8 cellular contexts compared by ENCODE assay signal in the genomic region with DNA sequence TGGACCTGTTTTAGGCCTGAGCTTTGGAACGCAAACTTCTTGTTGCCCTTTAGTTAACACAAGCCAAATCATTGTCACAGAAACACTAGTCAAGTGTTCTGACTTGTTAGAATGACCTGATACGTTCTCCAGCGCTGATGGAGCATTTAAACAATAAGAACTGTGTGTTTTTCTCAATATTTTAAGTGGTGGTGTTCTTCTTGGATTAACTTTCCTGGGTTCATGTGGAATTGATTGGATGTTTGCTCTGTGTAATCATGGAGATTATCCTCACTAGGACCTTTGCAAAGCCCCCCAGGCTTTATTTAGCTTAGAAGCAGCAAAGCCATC. TPM values are rescaled to one million over a fixed set of nuclear protein-coding genes. Genes with fewer than 3 reads are reported as not detected.
DNase-seq lines count a peak whose midpoint lies in the region; ATAC-seq and TF ChIP-seq lines count a peak whose summit lies in the region.

No MANE protein-coding gene starts in this region.

- peak overlapping the region; percentile 96 for H3K4me3 Mint-ChIP-seq in GM23338

- no peaks in the 10 kb centered on the region; the same call in 2 of the 3 replicates for H3K9me3 Mint-ChIP-seq in GM23338

- H2AFZ ChIP-seq in GM23338, result peak overlapping the region; percentile 95; the same call in 1 of the 2 replicates
- no peak overlapping the region for H2AFZ ChIP-seq in SU-DHL-6 (ENCODE audit: low read depth, low read length, severe bottlenecking)

- H3K4me2 ChIP-seq in GM23338 (peak overlapping the region; percentile 99), SU-DHL-6 (ENCODE audit: low read depth, low read length, poor library complexity, severe bottlenecking) (peak overlapping the region; percentile 81)

- no peaks in the 10 kb centered on the region for H3K9me3 ChIP-seq in SU-DHL-6 (ENCODE audit: insufficient read depth, low read length)

- H3K27me3 ChIP-seq in GM23338 (ENCODE audit: insufficient read depth) (peaks cover 23% of the 10 kb centered on the region), SU-DHL-6 (ENCODE audit: low read length) (no peaks in the 10 kb centered on the region)

- H3K36me3 Mint-ChIP-seq in GM23338 (ENCODE audit: low read depth), result no peaks in the 10 kb centered on the region; the same call in 2 of the 3 replicates

- H3K9me2 ChIP-seq in GM23338 (ENCODE audit: insufficient read depth) (no peaks in the 10 kb centered on the region), SU-DHL-6 (replicated peaks; ENCODE audit: insufficient read depth, low read length) (no peaks in the 10 kb centered on the region)

- H3K27ac ChIP-seq in GM23338 (ENCODE audit: low read depth) (no peak overlapping the region), SU-DHL-6 (ENCODE audit: low read depth, low read length) (no peak overlapping the region)

- H3K9ac ChIP-seq in SU-DHL-6 (ENCODE audit: low read length), result no peak overlapping the region; the same call in 1 of the 2 replicates

- H3K79me2 ChIP-seq in GM23338 (replicated peaks; ENCODE audit: insufficient read depth), result peaks cover 55% of the 10 kb centered on the region
- peaks cover 23% of the 10 kb centered on the region for H3K79me2 ChIP-seq in SU-DHL-6 (ENCODE audit: insufficient read depth, low read length)

- peaks cover 6% of the 10 kb centered on the region for H3K4me1 ChIP-seq in GM23338 (ENCODE audit: insufficient read depth)

- no peak overlapping the region for H3K27ac Mint-ChIP-seq in GM23338

- H4K20me1 ChIP-seq in GM23338 (replicated peaks; ENCODE audit: insufficient read depth) (peaks cover 12% of the 10 kb centered on the region), SU-DHL-6 (ENCODE audit: low read depth, low read length) (peaks cover 16% of the 10 kb centered on the region; the same call in 1 of the 2 replicates)

- H3K27me3 Mint-ChIP-seq in GM23338 (ENCODE audit: insufficient read depth, low read depth, poor library complexity), result peaks cover 17% of the 10 kb centered on the region

- H3K4me3 ChIP-seq in GM23338 (peak overlapping the region; percentile 98), SU-DHL-6 (ENCODE audit: insufficient read depth, low read length, poor library complexity, severe bottlenecking) (no peak overlapping the region), fibroblast of mammary gland (ENCODE audit: control insufficient read depth, low read depth, low read length) (peak overlapping the region; percentile 76)

- peaks cover 28% of the 10 kb centered on the region for H3K4me1 Mint-ChIP-seq in GM23338

- DNase-seq in GM23338 (ENCODE audit: low spot score), result no peak
- DNase-seq in fibroblast of mammary gland (ENCODE audit: low read depth), result no peak
- peak; percentile 27 for DNase-seq in renal cortical epithelial cell (ENCODE audit: low read depth)
- no peak for DNase-seq in UCSD-AML1 (lab: John Stamatoyannopoulos, UW; ENCODE audit: unreplicated experiment)
- no peak for DNase-seq in cortex of kidney (lab: John Stamatoyannopoulos, UW)
- DNase-seq in iPS-NIHi11 (ENCODE audit: low spot score), result no peak

- TF ChIP-seq CTCF in GM23338 (conservative IDR thresholded peaks at IDR 0.05; ENCODE audit: low read depth in 2 of 2) (no peak), SU-DHL-6 (IDR thresholded peaks at IDR 0.05; ENCODE audit: insufficient read depth, low read length, poor library complexity, severe bottlenecking) (no peak), fibroblast of mammary gland (conservative IDR thresholded peaks at IDR 0.05; ENCODE audit: control insufficient read depth, insufficient read depth, low read depth, low read length) (no peak)

- H3F3A ChIP-seq in GM23338 (replicated peaks; ENCODE audit: low read depth), result 0 out of 2 replicates have a peak, but pooled peaks cover 3% of the 10 kb centered on the region
- H3F3A ChIP-seq in SU-DHL-6 (ENCODE audit: insufficient read depth), result peaks cover 18% of the 10 kb centered on the region

- no peak for ATAC-seq in GM23338
- ATAC-seq in HG02678 (IDR thresholded peaks at IDR 0.05; ENCODE audit: unreplicated experiment), result no peak

- H3K36me3 ChIP-seq in GM23338 (ENCODE audit: insufficient read depth), result no peaks in the 10 kb centered on the region
- no peaks in the 10 kb centered on the region for H3K36me3 ChIP-seq in SU-DHL-6 (ENCODE audit: low read length)

TF ChIP-seq in GM23338, 12 proteins besides CTCF, POLR2A, EP300 and RAD21 (continues in another document):
- no peak for TF ChIP-seq ZNF114 (CRISPR knock-in tag; IDR thresholded peaks at IDR 0.05)
- TF ChIP-seq CREB1 (CRISPR knock-in tag; IDR thresholded peaks at IDR 0.05; ENCODE audit: low read depth), result no peak
- TF ChIP-seq ZNF331 (CRISPR knock-in tag; IDR thresholded peaks at IDR 0.05; ENCODE audit: low read depth), result no peak
- TF ChIP-seq REST (IDR thresholded peaks at IDR 0.05; ENCODE audit: unreplicated experiment), result no peak

RNA-seq across cellular contexts. Expression of gene LRRC1, which starts 1.6 kb away (rescaled TPM):
- 16.6 and 18.6 TPM in 2 replicates for total RNA-seq in GM23338 (2014; rRNA removed; shearing (Covaris generic))
- 11.3 TPM in 2 replicates for polyA plus RNA-seq in GM23338 (2016; fragmentation: Nextera tagmentation; extraction: Ambion mirVana)
- total RNA-seq in renal cortical epithelial cell, result 15.1 and 17.0 TPM in 2 replicates
